ENCODE assay signal across 15 cellular contexts in genomic region chr9:133059623-133060022, GRCh38. TPM values are rescaled to one million over a fixed set of nuclear protein-coding genes. Genes with fewer than 3 reads are reported as not detected.
DNase-seq lines count a peak whose midpoint lies in the region; ATAC-seq and TF ChIP-seq lines count a peak whose summit lies in the region.
"Had no signal": no experiment of that assay in that cellular context is flagged by ENCODE, and none has a peak within 500 bp of the region (broad histone marks: within the 10 kb centered on the region; RNA-seq: fewer than 3 reads in every experiment).

No MANE protein-coding gene starts in this region.

- CTCF ChIA-PET in MCF 10A (lab: Yijun Ruan, JAX) = interaction anchor here (0.7 to 1.7 kb wide), 3 partner anchors 11 to 653 kb away, joined by 3 to 5 read pairs (median 4); no protein-coding TSS in a partner anchor
- CTCF ChIA-PET in T-cell (lab: Charles Lee) = interaction anchor here in 1 of 2 donors (0.6 kb wide), 1 partner anchor 123 kb away, joined by 3 read pairs; no protein-coding TSS in a partner anchor

- 33 to 37% methylated on average over 3 to 7 of the region's 7 CpGs for WGBS in endodermal cell (ENCODE audit: insufficient coverage in 1 of 2, insufficient read length in 1 of 2), 2 experiments

- H3K27ac Mint-ChIP-seq in MCF 10A (ENCODE audit: low read depth, unreplicated experiment) (peak overlapping the region; percentile 62), T-cell (peak overlapping the region; percentile 46 to 64), endodermal cell (no peak overlapping the region)
- peak overlapping the region; percentile 77 for H3K27ac Mint-ChIP-seq in stimulated activated naive CD8-positive, alpha-beta T cell treated with anti-CD3 and anti-CD28 coated beads, Interleukin-15, Interleukin-2, amounts not matched to agents 100 ng/mL and 50 ng/mL, for 24 hours

- peaks cover 6% of the 10 kb centered on the region for H3K36me3 Mint-ChIP-seq in MCF 10A (ENCODE audit: insufficient read depth, unreplicated experiment)
- H3K36me3 Mint-ChIP-seq in T-cell = peaks cover 18% of the 10 kb centered on the region
- H3K36me3 Mint-ChIP-seq in endodermal cell (ENCODE audit: low read depth) = peaks cover 35% of the 10 kb centered on the region
- H3K36me3 Mint-ChIP-seq in stimulated activated naive CD8-positive, alpha-beta T cell treated with anti-CD3 and anti-CD28 coated beads, Interleukin-15, Interleukin-2, amounts not matched to agents 100 ng/mL and 50 ng/mL, for 24 hours (ENCODE audit: low read depth) = peaks cover 32% of the 10 kb centered on the region

- peak in 1 of 4 experiments; percentile 35 for ATAC-seq in T-cell (replicated peaks in 1 of 4)

- H3K27me3 Mint-ChIP-seq in MCF 10A (ENCODE audit: insufficient read depth, unreplicated experiment) = no peaks in the 10 kb centered on the region
- no peaks in the 10 kb centered on the region for H3K27me3 Mint-ChIP-seq in T-cell
- H3K27me3 Mint-ChIP-seq in endodermal cell (ENCODE audit: insufficient read depth) = peaks cover 14% of the 10 kb centered on the region
- no peaks in the 10 kb centered on the region for H3K27me3 Mint-ChIP-seq in stimulated activated naive CD8-positive, alpha-beta T cell treated with anti-CD3 and anti-CD28 coated beads, Interleukin-15, Interleukin-2, amounts not matched to agents 100 ng/mL and 50 ng/mL, for 24 hours

- H3K27ac ChIP-seq in breast epithelium = no peak overlapping the region
- no peak overlapping the region for H3K27ac ChIP-seq in endodermal cell (ENCODE audit: low read depth, low read length)
- H3K27ac ChIP-seq: C4-2B, SJCRH30 had no signal

- H3K4me1 Mint-ChIP-seq in MCF 10A (ENCODE audit: insufficient read depth, unreplicated experiment) (peaks cover 6% of the 10 kb centered on the region), T-cell (peaks cover 44 to 47% (median 46%) of the 10 kb centered on the region in 3 donors), endodermal cell (peaks cover 21% of the 10 kb centered on the region)
- H3K4me1 Mint-ChIP-seq in stimulated activated naive CD8-positive, alpha-beta T cell treated with anti-CD3 and anti-CD28 coated beads, Interleukin-15, Interleukin-2, amounts not matched to agents 100 ng/mL and 50 ng/mL, for 24 hours (ENCODE audit: low read depth) = peaks cover 44% of the 10 kb centered on the region

- H3K36me3 ChIP-seq in breast epithelium = no peaks in the 10 kb centered on the region
- peaks cover 27% of the 10 kb centered on the region for H3K36me3 ChIP-seq in endodermal cell (ENCODE audit: control insufficient read depth, insufficient read depth, low read length)

- no peak for TF ChIP-seq POLR2A in breast epithelium (IDR thresholded peaks at IDR 0.05)

- H3K27me3 ChIP-seq in breast epithelium (no peaks in the 10 kb centered on the region), endodermal cell (ENCODE audit: control insufficient read depth, insufficient read depth, low read length, poor library complexity, severe bottlenecking) (no peaks in the 10 kb centered on the region)
- H3K27me3 ChIP-seq: SJCRH30 had no signal

- H3K9me3 Mint-ChIP-seq in MCF 10A (ENCODE audit: unreplicated experiment) (no peaks in the 10 kb centered on the region), T-cell (no peaks in the 10 kb centered on the region), endodermal cell (no peaks in the 10 kb centered on the region)
- H3K9me3 Mint-ChIP-seq in stimulated activated naive CD8-positive, alpha-beta T cell treated with anti-CD3 and anti-CD28 coated beads, Interleukin-15, Interleukin-2, amounts not matched to agents 100 ng/mL and 50 ng/mL, for 24 hours = no peaks in the 10 kb centered on the region

- H3K9me3 ChIP-seq in breast epithelium (no peaks in the 10 kb centered on the region), endodermal cell (ENCODE audit: control insufficient read depth, low read length) (no peaks in the 10 kb centered on the region)
- H3K9me3 ChIP-seq: SJCRH30 had no signal

- H3K4me3 Mint-ChIP-seq in MCF 10A (ENCODE audit: unreplicated experiment) (no peak overlapping the region), T-cell (peak overlapping the region in 2 of 3 donors; percentile 34 to 68), endodermal cell (peak overlapping the region; percentile 22)
- peak overlapping the region; percentile 23 for H3K4me3 Mint-ChIP-seq in stimulated activated naive CD8-positive, alpha-beta T cell treated with anti-CD3 and anti-CD28 coated beads, Interleukin-15, Interleukin-2, amounts not matched to agents 100 ng/mL and 50 ng/mL, for 24 hours

- DNase-seq in MCF 10A (ENCODE audit: unreplicated experiment) (peak; percentile 24), breast epithelium (ENCODE audit: low spot score in 2 of 2) (no peak), T-cell (no peak), endodermal cell (peak; percentile 65), SHP77 (lab: John Stamatoyannopoulos, UW) (no peak), NCI-H146 treated with DMSO at 0.1 percent for 48 hours (lab: John Stamatoyannopoulos, UW; ENCODE audit: unreplicated experiment) (no peak)
- DNase-seq in NK-92 treated with Interleukin-12 subunit alpha and Interleukin-12 subunit beta, amount 100 ng/mL, for 24 hours (lab: John Stamatoyannopoulos, UW) = no peak
- DNase-seq: activated CD4-positive, CD25-positive, alpha-beta regulatory T cell treated with anti-CD3 and anti-CD28 coated beads, Interleukin-2, amount 50 U/mL, for 72 hours; activated gamma-delta T cell treated with Interleukin-2 at 50 U/mL for 16 hours; cerebellar nuclear complex; NCI-H748 treated with DMSO at 0.1 percent for 48 hours; SJCRH30; stimulated activated CD4-positive, alpha-beta T cell treated with anti-CD3 and anti-CD28 coated beads, Interleukin-4, amount 100 ng/mL, for 1 hour had no signal

- H3K4me3 ChIP-seq in breast epithelium = no peak overlapping the region
- no peak overlapping the region for H3K4me3 ChIP-seq in endodermal cell (ENCODE audit: low read length)
- H3K4me3 ChIP-seq: SJCRH30 had no signal

- intact Hi-C loops in MCF 10A (cut with micrococcal nuclease) (no loop called here), breast epithelium (cut with DNase I; ENCODE audit: low total_unique reads) (no loop called here)

- POLR2A ChIA-PET in MCF 10A (lab: Yijun Ruan, JAX) (interaction anchor here (1.4 to 1.6 kb wide), 2 partner anchors 29 to 74 kb away, joined by 3 to 5 read pairs; partner anchors contain the start of gene GTF3C5), T-cell (lab: Charles Lee) (no interaction called here)

- TF ChIP-seq CTCF in MCF 10A (IDR thresholded peaks at IDR 0.05; ENCODE audit: unreplicated experiment) (no peak), breast epithelium (IDR thresholded peaks at IDR 0.05) (no peak), endodermal cell (conservative IDR thresholded peaks at IDR 0.05) (no peak)

- H3K4me1 ChIP-seq in breast epithelium (no peaks in the 10 kb centered on the region), endodermal cell (ENCODE audit: control insufficient read depth, insufficient read depth, low read length) (peaks cover 7% of the 10 kb centered on the region)

- no TSS peak for BruUV-seq in MCF 10A (replicated peaks; lab: Mats Ljungman, UMichigan)

- no peak overlapping the region for H3K9ac ChIP-seq in endodermal cell (ENCODE audit: extremely low read depth, low read length, poor library complexity, severe bottlenecking)

RNA-seq across cellular contexts. Expression of gene CEL, which starts 2.2 kb away (rescaled TPM):
- total RNA-seq in MCF 10A (2022) (1.4 and 1.9 TPM in 2 replicates), breast epithelium (under 1 TPM; 0.29 to 0.98 (median 0.32) TPM), T-cell (1 to 10 TPM in 3 of 5 donors, under 1 TPM in 2; 0.28 to 9.0 (median 7.9) TPM), endodermal cell (1 to 10 TPM; 1.7 to 3.3 TPM)
- 2.8 TPM for polyA plus RNA-seq in endodermal cell (2013, experiment 1 of 2)
- polyA plus RNA-seq in endodermal cell (2013, experiment 2 of 2) = 2.2 TPM

RNA-seq across cellular contexts. Expression of gene GTF3C5, which starts 28.8 kb away (rescaled TPM):
- total RNA-seq in MCF 10A (2022) (53.9 and 55.4 TPM in 2 replicates), breast epithelium (10 to 100 TPM; 43.8 to 74.4 (median 68.2) TPM), T-cell (10 to 100 TPM; 46.6 to 91.2 (median 80.0) TPM), endodermal cell (10 to 100 TPM; 89.7 to 94.6 TPM)
- polyA plus RNA-seq in endodermal cell (2013, experiment 1 of 2) = 83.2 TPM
- polyA plus RNA-seq in endodermal cell (2013, experiment 2 of 2) = 78.9 TPM

Comparison
In these comparisons a context has a peak if more than half of its experiments do, and no peak if none do; other contexts are left out.
1. DNase-seq: peak in MCF 10A (single experiment) and endodermal cell (single experiment); none in breast epithelium (0 of 2), T-cell (0 of 34), SHP77 (0 of 2), NK-92 treated with Interleukin-12 subunit alpha and Interleukin-12 subunit beta, amount 100 ng/mL, for 24 hours (single experiment) and NCI-H146 treated with DMSO at 0.1 percent for 48 hours (single experiment).